In the genomic region with DNA sequence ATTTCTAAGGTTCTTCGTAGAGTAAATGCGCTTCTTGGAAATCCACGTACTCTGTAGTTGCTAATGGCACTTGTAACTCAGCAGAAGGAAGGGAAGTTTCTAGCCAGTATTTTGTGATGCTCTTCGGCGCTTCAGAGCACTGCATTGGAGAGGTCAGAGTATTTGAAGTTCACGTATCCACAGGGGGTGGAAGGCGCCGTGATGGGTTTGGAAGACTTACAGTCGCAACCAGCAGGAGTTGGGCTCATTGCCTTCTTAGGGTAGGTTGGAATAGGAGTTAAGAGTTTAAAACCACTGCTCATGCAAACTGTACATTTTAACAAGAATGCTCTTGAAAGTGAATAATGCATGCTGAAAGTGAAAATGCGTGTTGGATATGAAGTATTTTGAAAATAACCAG, we compare ENCODE assay signal across 16 cellular contexts. TPM values are rescaled to one million over a fixed set of nuclear protein-coding genes. Genes with fewer than 3 reads are reported as not detected.
DNase-seq lines count a peak whose midpoint lies in the region; ATAC-seq and TF ChIP-seq lines count a peak whose summit lies in the region.
"Had no signal": no experiment of that assay in that cellular context is flagged by ENCODE, and none has a peak within 500 bp of the region (broad histone marks: within the 10 kb centered on the region; RNA-seq: fewer than 3 reads in every experiment).

No MANE protein-coding gene starts in this region.

- H3K27me3 Mint-ChIP-seq in stimulated activated naive CD8-positive, alpha-beta T cell treated with anti-CD3 and anti-CD28 coated beads, Interleukin-15, Interleukin-2, amounts not matched to agents 100 ng/mL and 50 ng/mL, for 24 hours: no peaks in the 10 kb centered on the region
- H3K27me3 Mint-ChIP-seq in activated T-helper 1 cell treated with anti-CD3 and anti-CD28 coated beads, Interleukin-12 subunit alpha, Interleukin-12 subunit beta, Interleukin-2, Interleukin-4 antibody, amounts not matched to agents 30 ng/mL and 10 ng/mL and 1 ng/mL, durations not matched to agents 14 hours and 24 hours and 36 hours (ENCODE audit: insufficient read depth): no peaks in the 10 kb centered on the region
- peaks cover 10% of the 10 kb centered on the region for H3K27me3 Mint-ChIP-seq in glutamatergic neuron (ENCODE audit: unreplicated experiment)

- TF ChIP-seq POLR2A in adrenal gland (IDR thresholded peaks at IDR 0.05): no peak

- H3K36me3 ChIP-seq in adrenal gland (replicated peaks in 1 of 2): peaks cover 0 to 47% of the 10 kb centered on the region in 2 donors

- CTCF ChIA-PET in RWPE1 (lab: Yijun Ruan, JAX): no interaction called here

- TF ChIP-seq CTCF in glutamatergic neuron (IDR thresholded peaks at IDR 0.05; ENCODE audit: partially characterized antibody, unreplicated experiment) (peak; percentile 0), RWPE1 (conservative IDR thresholded peaks at IDR 0.05; ENCODE audit: low read depth) (no peak), adrenal gland (IDR thresholded peaks at IDR 0.05) (no peak)

- H3K36me3 Mint-ChIP-seq in stimulated activated naive CD8-positive, alpha-beta T cell treated with anti-CD3 and anti-CD28 coated beads, Interleukin-15, Interleukin-2, amounts not matched to agents 100 ng/mL and 50 ng/mL, for 24 hours (ENCODE audit: low read depth): peaks cover 55% of the 10 kb centered on the region
- peaks cover 44% of the 10 kb centered on the region for H3K36me3 Mint-ChIP-seq in activated T-helper 1 cell treated with anti-CD3 and anti-CD28 coated beads, Interleukin-12 subunit alpha, Interleukin-12 subunit beta, Interleukin-2, Interleukin-4 antibody, amounts not matched to agents 30 ng/mL and 10 ng/mL and 1 ng/mL, durations not matched to agents 14 hours and 24 hours and 36 hours (ENCODE audit: low read depth)
- H3K36me3 Mint-ChIP-seq in glutamatergic neuron (ENCODE audit: unreplicated experiment): no peaks in the 10 kb centered on the region

- peaks cover 0 to 23% of the 10 kb centered on the region in 2 donors for H3K4me1 ChIP-seq in adrenal gland (replicated peaks in 1 of 2)
- H3K4me1 ChIP-seq: HAP-1 had no signal

- H3K27me3 ChIP-seq in adrenal gland: no peaks in the 10 kb centered on the region
- H3K27me3 ChIP-seq: stomach had no signal

- no peaks in the 10 kb centered on the region for H3K9me3 ChIP-seq in adrenal gland (replicated peaks in 1 of 3)
- H3K9me3 ChIP-seq: HAP-1, stomach had no signal

- peak overlapping the region; percentile 98 for H3K27ac Mint-ChIP-seq in stimulated activated naive CD8-positive, alpha-beta T cell treated with anti-CD3 and anti-CD28 coated beads, Interleukin-15, Interleukin-2, amounts not matched to agents 100 ng/mL and 50 ng/mL, for 24 hours
- peak overlapping the region; percentile 100 for H3K27ac Mint-ChIP-seq in activated T-helper 1 cell treated with anti-CD3 and anti-CD28 coated beads, Interleukin-12 subunit alpha, Interleukin-12 subunit beta, Interleukin-2, Interleukin-4 antibody, amounts not matched to agents 30 ng/mL and 10 ng/mL and 1 ng/mL, durations not matched to agents 14 hours and 24 hours and 36 hours
- peak overlapping the region; percentile 98 for H3K27ac Mint-ChIP-seq in glutamatergic neuron (ENCODE audit: unreplicated experiment)

- H3K4me3 Mint-ChIP-seq in stimulated activated naive CD8-positive, alpha-beta T cell treated with anti-CD3 and anti-CD28 coated beads, Interleukin-15, Interleukin-2, amounts not matched to agents 100 ng/mL and 50 ng/mL, for 24 hours: peak overlapping the region; percentile 78
- peak overlapping the region; percentile 70 for H3K4me3 Mint-ChIP-seq in activated T-helper 1 cell treated with anti-CD3 and anti-CD28 coated beads, Interleukin-12 subunit alpha, Interleukin-12 subunit beta, Interleukin-2, Interleukin-4 antibody, amounts not matched to agents 30 ng/mL and 10 ng/mL and 1 ng/mL, durations not matched to agents 14 hours and 24 hours and 36 hours
- H3K4me3 Mint-ChIP-seq in glutamatergic neuron (ENCODE audit: unreplicated experiment): peak overlapping the region; percentile 78

- WGBS in adrenal gland, 4 donors: 91 to 96% (median 94%) methylated on average over 10 of the region's 10 CpGs

- H3K9me3 Mint-ChIP-seq in stimulated activated naive CD8-positive, alpha-beta T cell treated with anti-CD3 and anti-CD28 coated beads, Interleukin-15, Interleukin-2, amounts not matched to agents 100 ng/mL and 50 ng/mL, for 24 hours: no peaks in the 10 kb centered on the region
- H3K9me3 Mint-ChIP-seq in activated T-helper 1 cell treated with anti-CD3 and anti-CD28 coated beads, Interleukin-12 subunit alpha, Interleukin-12 subunit beta, Interleukin-2, Interleukin-4 antibody, amounts not matched to agents 30 ng/mL and 10 ng/mL and 1 ng/mL, durations not matched to agents 14 hours and 24 hours and 36 hours: no peaks in the 10 kb centered on the region
- peaks cover 6% of the 10 kb centered on the region for H3K9me3 Mint-ChIP-seq in glutamatergic neuron (ENCODE audit: unreplicated experiment)

- H3K27ac ChIP-seq in RWPE1: no peak overlapping the region
- H3K27ac ChIP-seq in adrenal gland: peak overlapping the region in 1 of 5 donors; percentile 65

- POLR2A ChIA-PET in RWPE1 (lab: Yijun Ruan, JAX; ENCODE audit: low non-redundant PET): no interaction called here

- DNase-seq in stimulated activated naive CD8-positive, alpha-beta T cell treated with anti-CD3 and anti-CD28 coated beads, Interleukin-15, Interleukin-2, amounts not matched to agents 100 U/mL and 50 U/mL, for 24 hours: no peak
- no peak for DNase-seq in activated T-helper 1 cell treated with anti-CD3 and anti-CD28 coated beads, Interleukin-12 subunit alpha, Interleukin-12 subunit beta, Interleukin-2, Interleukin-4 antibody, amounts not matched to agents 30 ng/mL and 10 ng/mL and 1 ng/mL, durations not matched to agents 14 hours and 24 hours and 36 hours (ENCODE audit: low spot score)
- no peak for DNase-seq in glutamatergic neuron
- DNase-seq in RWPE1 (ENCODE audit: low spot score): no peak
- no peak for DNase-seq in adrenal gland
- no peak for DNase-seq in OCI-M1 (lab: John Stamatoyannopoulos, UW)
- no peak for DNase-seq in activated gamma-delta T cell (lab: John Stamatoyannopoulos, UW)
- DNase-seq: kidney, NCI-H187 treated with DMSO at 0.1 percent for 48 hours, NCI-H69, RPMI8226, stomach had no signal

- peaks cover 52% of the 10 kb centered on the region for H3K4me1 Mint-ChIP-seq in stimulated activated naive CD8-positive, alpha-beta T cell treated with anti-CD3 and anti-CD28 coated beads, Interleukin-15, Interleukin-2, amounts not matched to agents 100 ng/mL and 50 ng/mL, for 24 hours (ENCODE audit: low read depth)
- peaks cover 63% of the 10 kb centered on the region for H3K4me1 Mint-ChIP-seq in activated T-helper 1 cell treated with anti-CD3 and anti-CD28 coated beads, Interleukin-12 subunit alpha, Interleukin-12 subunit beta, Interleukin-2, Interleukin-4 antibody, amounts not matched to agents 30 ng/mL and 10 ng/mL and 1 ng/mL, durations not matched to agents 14 hours and 24 hours and 36 hours (ENCODE audit: low read depth)
- peaks cover 51% of the 10 kb centered on the region for H3K4me1 Mint-ChIP-seq in glutamatergic neuron (ENCODE audit: low read depth, unreplicated experiment)

- no peak overlapping the region for H3K4me3 ChIP-seq in adrenal gland
- H3K4me3 ChIP-seq: HAP-1, stomach had no signal

- intact Hi-C loops in activated T-helper 1 cell treated with anti-CD3 and anti-CD28 coated beads, Interleukin-12 subunit alpha, Interleukin-12 subunit beta, Interleukin-2, Interleukin-4 antibody, amounts not matched to agents 30 ng/mL and 10 ng/mL and 1 ng/mL, durations not matched to agents 14 hours and 24 hours and 36 hours (cut with micrococcal nuclease): no loop called here
- intact Hi-C loops in adrenal gland (cut with DNase I): no loop called here

- no peak for ATAC-seq in stimulated activated naive CD8-positive, alpha-beta T cell treated with anti-CD3 and anti-CD28 coated beads, Interleukin-15, Interleukin-2, amounts not matched to agents 100 U/mL and 50 U/mL, for 24 hours

RNA-seq across cellular contexts. Expression of a gene that starts 49.1 kb away (rescaled TPM):
- total RNA-seq in activated T-helper 1 cell treated with anti-CD3 and anti-CD28 coated beads, Interleukin-12 subunit alpha, Interleukin-12 subunit beta, Interleukin-2, Interleukin-4 antibody, amounts not matched to agents 30 ng/mL and 10 ng/mL and 1 ng/mL, durations not matched to agents 14 hours and 24 hours and 36 hours: not detected in 2 replicates
- total RNA-seq in glutamatergic neuron (ENCODE audit: unreplicated experiment) (not detected), adrenal gland (10 to 100 TPM in 5 of 8 donors, 1 to 10 TPM in 3; 3.3 to 38.0 (median 15.2) TPM)
- 10 to 100 TPM in 1 of 3 donors, 1 to 10 TPM in 2; 3.0 to 13.7 (median 7.0) TPM for polyA plus RNA-seq in adrenal gland
- total RNA-seq: activated CD8-positive, alpha-beta memory T cell treated with anti-CD3 and anti-CD28 coated beads for 36 hours had no signal
- polyA plus RNA-seq: BJ had no signal
